8 cellular contexts compared by ENCODE assay signal in genomic region chr5:137735531-137736284, GRCh38. TPM values are rescaled to one million over a fixed set of nuclear protein-coding genes. Genes with fewer than 3 reads are reported as not detected.
A peak's percentile ranks its signal among the peaks of the same experiment; 100 is the strongest.
DNase-seq lines count a peak whose midpoint lies in the region; ATAC-seq and TF ChIP-seq lines count a peak whose summit lies in the region.

Gene KLHL3 (minus strand): TSS chr5:137736089. CDS start chr5:137735646, 443 bp downstream.

- no peaks in the 10 kb centered on the region for H3K9me3 Mint-ChIP-seq in progenitor cell of endocrine pancreas (ENCODE audit: low read depth)

- in situ Hi-C loops in astrocyte of the spinal cord (cut with HindIII; ENCODE audit: low sequenced_read_pairs), result no loop called here

- H3K4me3 Mint-ChIP-seq in progenitor cell of endocrine pancreas (ENCODE audit: low read depth), result no peak within 1 kb of the TSS

- peaks cover 2% of the 10 kb centered on the region for H3K4me1 Mint-ChIP-seq in progenitor cell of endocrine pancreas (ENCODE audit: low read depth)

- DNase-seq in AG08395 (ENCODE audit: low spot score), result peak; percentile 21
- DNase-seq in RPMI7951 (ENCODE audit: low read depth), result peak; percentile 11
- DNase-seq in astrocyte of the spinal cord (ENCODE audit: low read depth, low spot score), result peak; percentile 53
- DNase-seq in hypothalamus (lab: John Stamatoyannopoulos, UW), result peak in 29 of 51 donors; percentile 4 to 69 (median 35)
- peak; percentile 52 for DNase-seq in progenitor cell of endocrine pancreas (ENCODE audit: low spot score, unreplicated experiment)
- no peak for DNase-seq in COLO829 (ENCODE audit: low spot score)

- TF ChIP-seq CTCF in astrocyte of the spinal cord (IDR thresholded peaks at IDR 0.05; ENCODE audit: low read depth, low read length) (peak; percentile 21), progenitor cell of endocrine pancreas (IDR thresholded peaks at IDR 0.05; ENCODE audit: unreplicated experiment) (peak; percentile 23)

- ATAC-seq in GM18861 (IDR thresholded peaks at IDR 0.05; ENCODE audit: unreplicated experiment) (peak; percentile 53), HG03108 (IDR thresholded peaks at IDR 0.05; ENCODE audit: unreplicated experiment) (peak; percentile 54)

- no peak within 1 kb of the TSS for H3K27ac Mint-ChIP-seq in progenitor cell of endocrine pancreas

- no peaks in the 10 kb centered on the region for H3K27me3 Mint-ChIP-seq in progenitor cell of endocrine pancreas

- no peaks in the 10 kb centered on the region for H3K36me3 Mint-ChIP-seq in progenitor cell of endocrine pancreas (ENCODE audit: insufficient read depth)

- peak within 1 kb of the TSS; percentile 38 for H3K4me3 ChIP-seq in astrocyte of the spinal cord (ENCODE audit: low read depth, low read length)

RNA-seq across cellular contexts. Expression of gene KLHL3, which starts in this region (rescaled TPM):
- total RNA-seq in RPMI7951 (2014; rRNA removed; shearing (Covaris generic)), result 0.72 and 2.2 TPM in 2 replicates
- 32.1 and 34.7 TPM in 2 replicates for total RNA-seq in progenitor cell of endocrine pancreas

Comparison
In these comparisons a context has a peak if more than half of its experiments do, and no peak if none do; other contexts are left out.
1. RNA of gene KLHL3 (total RNA-seq): 32.1 to 34.7 TPM in progenitor cell of endocrine pancreas; 0.72 to 2.2 TPM in RPMI7951; every median in the first group is over 10 times any median in the second.